13 cellular contexts compared by ENCODE assay signal in the genomic region with DNA sequence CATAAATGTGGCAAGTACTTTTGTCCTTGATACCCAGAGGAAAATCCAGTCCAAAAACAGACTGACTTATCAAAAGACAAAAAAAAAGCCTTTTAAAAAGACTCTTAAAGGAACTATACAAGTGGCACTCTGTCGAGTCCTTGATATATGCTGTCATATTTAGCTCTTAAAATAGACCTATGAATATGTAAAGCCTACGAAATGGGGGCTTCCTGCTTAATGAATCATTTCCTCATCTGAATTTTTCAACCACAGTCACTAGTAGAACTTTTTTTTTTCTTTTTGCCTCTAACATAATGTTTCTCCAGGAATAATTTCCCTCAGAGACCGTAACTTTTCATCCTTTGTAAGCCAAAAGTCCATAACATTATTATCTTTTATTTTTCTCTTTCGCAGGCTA.
DNase-seq lines count a peak whose midpoint lies in the region; ATAC-seq and TF ChIP-seq lines count a peak whose summit lies in the region.
"Had no signal": no experiment of that assay in that cellular context is flagged by ENCODE, and none has a peak within 500 bp of the region (broad histone marks: within the 10 kb centered on the region; RNA-seq: fewer than 3 reads in every experiment).

No MANE protein-coding gene starts in this region.

- H3K9me3 ChIP-seq in RWPE2 (ENCODE audit: severe bottlenecking): no peaks in the 10 kb centered on the region

- H3K4me3 ChIP-seq in GM12865 (ENCODE audit: low read depth, low read length) (no peak overlapping the region), RWPE2 (ENCODE audit: severe bottlenecking) (no peak overlapping the region)

- no peaks in the 10 kb centered on the region for H3K27me3 ChIP-seq in RWPE2 (ENCODE audit: insufficient read depth, poor library complexity, severe bottlenecking)

- DNase-seq in GM12865 (ENCODE audit: low read depth): peak; percentile 58
- no peak for DNase-seq in RWPE2 (ENCODE audit: low spot score)
- peak; percentile 57 for DNase-seq in kidney glomerular epithelial cell (lab: John Stamatoyannopoulos, UW)
- no peak for DNase-seq in LoVo (ENCODE audit: low spot score)
- DNase-seq: anterior cingulate cortex; left colon; NCI-H1105; stimulated activated CD4-positive, alpha-beta T cell treated with anti-CD3 and anti-CD28 coated beads, Interleukin-4, amount 100 ng/mL, for 24 hours; T1000 had no signal

- peak; percentile 61 for ATAC-seq in HG03159 (IDR thresholded peaks at IDR 0.05; ENCODE audit: unreplicated experiment)
- peak; percentile 63; the same call in 1 of the 3 replicates for ATAC-seq in RWPE2 (ENCODE audit: low read depth)
- no peak for ATAC-seq in HG03378 (IDR thresholded peaks at IDR 0.05; ENCODE audit: unreplicated experiment)
- ATAC-seq in HG02852 (IDR thresholded peaks at IDR 0.05; ENCODE audit: unreplicated experiment): no peak
- ATAC-seq in GM18520 (IDR thresholded peaks at IDR 0.05; ENCODE audit: unreplicated experiment): no peak
- ATAC-seq: left colon had no signal

- H3K36me3 ChIP-seq in RWPE2 (ENCODE audit: low read depth): no peaks in the 10 kb centered on the region

- peaks cover 22% of the 10 kb centered on the region for H3K4me1 ChIP-seq in RWPE2 (ENCODE audit: insufficient read depth, poor library complexity, severe bottlenecking)

- peak overlapping the region; percentile 27 for H3K27ac ChIP-seq in RWPE2 (ENCODE audit: poor library complexity, severe bottlenecking)

- TF ChIP-seq CTCF in GM12865 (IDR thresholded peaks at IDR 0.05; ENCODE audit: insufficient read depth, low read depth, low read length, missing control alignments): no peak
- no peak for TF ChIP-seq CTCF in RWPE2 (IDR thresholded peaks at IDR 0.05; ENCODE audit: poor library complexity, severe bottlenecking)

Comparison
In these comparisons a context has a peak if more than half of its experiments do, and no peak if none do; other contexts are left out.
1. DNase-seq: peak in GM12865 (single experiment) and kidney glomerular epithelial cell (single experiment); none in RWPE2 (single experiment) and LoVo (single experiment).
2. ATAC-seq: peak in HG03159 (single experiment) and RWPE2 (single experiment); none in HG03378 (single experiment), HG02852 (single experiment) and GM18520 (single experiment).